Comparison of ENCODE assay signal across 30 cellular contexts in the genomic region with DNA sequence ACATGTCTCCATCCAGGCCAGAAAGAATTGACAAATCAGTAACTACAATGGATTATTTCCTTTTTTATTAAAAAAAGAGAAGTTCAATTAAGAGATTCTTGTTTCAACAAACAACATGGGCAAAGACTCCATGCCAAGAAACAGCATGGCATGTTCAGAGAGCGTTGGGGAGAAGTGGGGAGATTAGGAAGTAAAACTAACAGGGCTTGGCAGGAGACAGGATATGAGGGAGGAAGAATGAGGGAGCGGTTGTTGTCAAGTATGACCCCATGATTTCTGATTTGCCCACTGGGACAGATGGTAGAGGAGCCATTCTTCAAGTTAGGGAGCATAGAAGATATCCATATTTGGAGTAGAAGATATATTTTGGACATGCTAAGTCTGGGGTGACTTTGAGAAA.
"Had no signal": no experiment of that assay in that cellular context is flagged by ENCODE, and none has a peak within 500 bp of the region (broad histone marks: within the 10 kb centered on the region; RNA-seq: fewer than 3 reads in every experiment).

No MANE protein-coding gene starts in this region.

- DNase-seq: activated CD4-positive, alpha-beta memory T cell treated with anti-CD3 and anti-CD28 coated beads, Interleukin-2, amount 10 ng/mL, durations not matched to agents 7 days and 5 days; activated CD4-positive, alpha-beta T cell treated with anti-CD3 and anti-CD28 coated beads for 1 hour; activated CD4-positive, alpha-beta T cell treated with anti-CD3 and anti-CD28 coated beads for 36 hours; activated CD4-positive, alpha-beta T cell treated with anti-CD3 and anti-CD28 coated beads for 48 hours; activated CD4-positive, alpha-beta T cell treated with anti-CD3 and anti-CD28 coated beads, Interleukin-2, amount 10 ng/mL, durations not matched to agents 7 days and 5 days; activated CD4-positive, alpha-beta T cell treated with anti-CD3 and anti-CD28 coated beads, Interleukin-2, amount 50 U/mL, for 48 hours; activated CD4-positive, CD25-positive, alpha-beta regulatory T cell; activated CD8-positive, alpha-beta memory T cell treated with anti-CD3 and anti-CD28 coated beads for 24 hours; activated CD8-positive, alpha-beta memory T cell treated with anti-CD3 and anti-CD28 coated beads, Interleukin-2, amount 10 ng/mL, durations not matched to agents 7 days and 5 days; activated CD8-positive, alpha-beta memory T cell treated with anti-CD3 and anti-CD28 coated beads, Interleukin-2, amount 50 U/mL, for 48 hours; activated CD8-positive, alpha-beta T cell treated with anti-CD3 and anti-CD28 coated beads, Interleukin-2, amount 10 ng/mL, durations not matched to agents 7 days and 5 days; activated effector memory CD4-positive, alpha-beta T cell treated with Interleukin-2 at 50 U/mL for 16 hours; activated gamma-delta T cell; activated naive CD4-positive, alpha-beta T cell treated with anti-CD3 and anti-CD28 coated beads, Interleukin-2, amount 10 ng/mL, durations not matched to agents 7 days and 5 days; activated naive CD4-positive, alpha-beta T cell treated with Interleukin-2 at 50 U/mL for 16 hours; activated naive CD8-positive, alpha-beta T cell treated with anti-CD3 and anti-CD28 coated beads, Interleukin-2, amount 10 ng/mL, durations not matched to agents 7 days and 5 days; activated naive CD8-positive, alpha-beta T cell treated with anti-CD3 and anti-CD28 coated beads, Interleukin-2, amount 50 U/mL, for 24 hours; activated T-cell treated with anti-CD3 and anti-CD28 coated beads, Interleukin-2, amount 50 U/mL, for 24 hours; activated T-cell treated with anti-CD3 and anti-CD28 coated beads, Interleukin-2, amount 50 U/mL, for 48 hours; amygdala; anterior cingulate cortex; cerebellar nuclear complex; T-helper 1 cell; T-helper 2 cell; T-helper 9 cell; WERI-Rb-1 had no signal

- H3K27me3 ChIP-seq: ascending aorta, cardiac muscle cell had no signal

- H3K27ac ChIP-seq: ascending aorta, cardiac muscle cell, WERI-Rb-1 had no signal

- H3K4me3 ChIP-seq: ascending aorta, cardiac muscle cell had no signal

- H3K9me3 ChIP-seq: ascending aorta had no signal

- ATAC-seq: activated CD4-positive, alpha-beta T cell treated with anti-CD3 and anti-CD28 coated beads for 36 hours; activated CD4-positive, CD25-positive, alpha-beta regulatory T cell treated with anti-CD3 and anti-CD28 coated beads, Interleukin-2, amount 50 U/mL, for 24 hours; activated CD8-positive, alpha-beta memory T cell treated with anti-CD3 and anti-CD28 coated beads, Interleukin-2, amount 10 ng/mL, durations not matched to agents 7 days and 5 days; activated CD8-positive, alpha-beta T cell treated with anti-CD3 and anti-CD28 coated beads, Interleukin-2, amount 10 ng/mL, durations not matched to agents 7 days and 5 days; activated naive CD8-positive, alpha-beta T cell treated with anti-CD3 and anti-CD28 coated beads, Interleukin-2, amount 50 U/mL, for 24 hours; WTC11 had no signal

- H3K36me3 ChIP-seq: ascending aorta, cardiac muscle cell, WERI-Rb-1 had no signal
